8 cellular contexts compared by ENCODE assay signal in genomic region chr2:11829324-11829946, GRCh38.
DNase-seq lines count a peak whose midpoint lies in the region; ATAC-seq and TF ChIP-seq lines count a peak whose summit lies in the region.

No MANE protein-coding gene starts in this region.

- DNase-seq in NCI-H524 (lab: John Stamatoyannopoulos, UW) (peak; percentile 57 to 71), NCI-H524 treated with DMSO at 0.1 percent for 48 hours (lab: John Stamatoyannopoulos, UW) (no peak), NCI-H2029 treated with DMSO at 0.1 percent for 48 hours (lab: John Stamatoyannopoulos, UW) (peak; percentile 80), WERI-Rb-1 (peak; percentile 80), cerebellar cortex (ENCODE audit: low spot score) (peak; percentile 53), kidney epithelial cell (ENCODE audit: low read depth) (no peak)
- peak; percentile 27 to 34 (median 31) for DNase-seq in stimulated activated CD4-positive, alpha-beta T cell treated with anti-CD3 and anti-CD28 coated beads, Interleukin-12 subunit alpha, Interleukin-12 subunit beta, amount 100 ng/mL, for 48 hours (ENCODE audit: low read depth in 2 of 3, low spot score in 1 of 3)

- H3K27me3 ChIP-seq in WERI-Rb-1 (ENCODE audit: insufficient read depth, low read depth, severe bottlenecking) (no peaks in the 10 kb centered on the region), kidney epithelial cell (ENCODE audit: control insufficient read depth, insufficient read depth, low read length) (no peaks in the 10 kb centered on the region)

- H3K9me3 ChIP-seq in WERI-Rb-1 (ENCODE audit: severe bottlenecking): no peaks in the 10 kb centered on the region

- TF ChIP-seq CTCF in WERI-Rb-1 (IDR thresholded peaks at IDR 0.05; ENCODE audit: low read depth, low read length) (peak; percentile 74), kidney epithelial cell (IDR thresholded peaks at IDR 0.05; ENCODE audit: insufficient read depth, low read length, poor library complexity, severe bottlenecking) (peak; percentile 42)

- peak; percentile 35 for ATAC-seq in HG02973 (IDR thresholded peaks at IDR 0.05; ENCODE audit: unreplicated experiment)

- H3K36me3 ChIP-seq in WERI-Rb-1 (peaks cover 26% of the 10 kb centered on the region), kidney epithelial cell (ENCODE audit: control insufficient read depth, insufficient read depth, low read length) (no peaks in the 10 kb centered on the region)

- H3K4me3 ChIP-seq in WERI-Rb-1 (ENCODE audit: low read depth, low read length) (no peak overlapping the region), kidney epithelial cell (ENCODE audit: low read depth, low read length) (no peak overlapping the region)

- H3K27ac ChIP-seq in WERI-Rb-1: no peak overlapping the region

Comparison
In these comparisons a context has a peak if more than half of its experiments do, and no peak if none do; other contexts are left out.
1. DNase-seq: peak in NCI-H524 (2 of 2), NCI-H2029 treated with DMSO at 0.1 percent for 48 hours (single experiment), WERI-Rb-1 (single experiment), cerebellar cortex (single experiment) and stimulated activated CD4-positive, alpha-beta T cell treated with anti-CD3 and anti-CD28 coated beads, Interleukin-12 subunit alpha, Interleukin-12 subunit beta, amount 100 ng/mL, for 48 hours (3 of 3); none in NCI-H524 treated with DMSO at 0.1 percent for 48 hours (single experiment) and kidney epithelial cell (single experiment).